In the genomic region with DNA sequence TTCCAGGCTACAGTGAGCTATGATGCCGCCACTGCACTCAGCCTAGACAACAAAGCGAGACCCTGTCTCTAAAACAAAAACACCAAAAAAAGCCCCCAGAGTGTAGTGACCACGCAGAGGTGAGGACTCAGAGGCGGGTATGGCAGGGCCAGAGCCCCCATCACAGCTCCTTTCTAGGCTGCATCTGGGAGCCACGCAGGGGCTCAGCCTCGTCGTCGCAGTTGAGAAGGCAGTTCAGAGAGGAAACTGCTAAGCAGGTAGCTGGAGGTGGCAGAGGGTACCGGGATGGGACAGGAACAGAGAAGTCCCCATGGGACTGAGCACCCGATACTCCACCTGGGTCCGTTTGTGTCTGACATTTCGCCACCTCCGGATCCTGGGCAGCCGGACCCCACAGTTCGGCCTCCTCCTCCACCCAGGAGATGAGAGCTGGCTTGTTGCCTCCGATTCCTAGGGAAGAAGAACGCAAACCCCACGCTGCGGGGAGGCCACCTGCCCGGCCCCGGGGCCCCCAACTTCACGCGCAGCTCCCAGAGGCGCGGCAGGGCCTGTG, we compare ENCODE assay signal across 2 cellular contexts.
TF ChIP-seq lines count a peak whose summit lies in the region.

No MANE protein-coding gene starts in this region.

TF ChIP-seq in A549, 52 proteins besides CTCF, POLR2A, EP300 and RAD21:
- TF ChIP-seq, protein P1, sequence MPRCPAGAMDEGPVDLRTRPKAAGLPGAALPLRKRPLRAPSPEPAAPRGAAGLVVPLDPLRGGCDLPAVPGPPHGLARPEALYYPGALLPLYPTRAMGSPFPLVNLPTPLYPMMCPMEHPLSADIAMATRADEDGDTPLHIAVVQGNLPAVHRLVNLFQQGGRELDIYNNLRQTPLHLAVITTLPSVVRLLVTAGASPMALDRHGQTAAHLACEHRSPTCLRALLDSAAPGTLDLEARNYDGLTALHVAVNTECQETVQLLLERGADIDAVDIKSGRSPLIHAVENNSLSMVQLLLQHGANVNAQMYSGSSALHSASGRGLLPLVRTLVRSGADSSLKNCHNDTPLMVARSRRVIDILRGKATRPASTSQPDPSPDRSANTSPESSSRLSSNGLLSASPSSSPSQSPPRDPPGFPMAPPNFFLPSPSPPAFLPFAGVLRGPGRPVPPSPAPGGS (IDR thresholded peaks at IDR 0.05), result no peak
- TF ChIP-seq MAZ (IDR thresholded peaks at IDR 0.05; ENCODE audit: borderline replicate concordance, low read depth, low read length) (no peak), FOSB (CRISPR knock-in tag; IDR thresholded peaks at IDR 0.05) (no peak), MAFK (IDR thresholded peaks at IDR 0.05; ENCODE audit: partially characterized antibody) (no peak), FOSL2 (IDR thresholded peaks at IDR 0.05) (no peak), FOSL2 (CRISPR knock-in tag; IDR thresholded peaks at IDR 0.05) (no peak), POLR2AphosphoS2 (conservative IDR thresholded peaks at IDR 0.05; ENCODE audit: low read length) (no peak), RNF2 (IDR thresholded peaks at IDR 0.05; ENCODE audit: borderline replicate concordance, low read depth) (no peak), RFX5 (IDR thresholded peaks at IDR 0.05) (no peak), NFE2L2 (conservative IDR thresholded peaks at IDR 0.05; ENCODE audit: low read length) (no peak), CHD2 (IDR thresholded peaks at IDR 0.05; ENCODE audit: low read length, partially characterized antibody) (no peak)
- TF ChIP-seq, protein P2, sequence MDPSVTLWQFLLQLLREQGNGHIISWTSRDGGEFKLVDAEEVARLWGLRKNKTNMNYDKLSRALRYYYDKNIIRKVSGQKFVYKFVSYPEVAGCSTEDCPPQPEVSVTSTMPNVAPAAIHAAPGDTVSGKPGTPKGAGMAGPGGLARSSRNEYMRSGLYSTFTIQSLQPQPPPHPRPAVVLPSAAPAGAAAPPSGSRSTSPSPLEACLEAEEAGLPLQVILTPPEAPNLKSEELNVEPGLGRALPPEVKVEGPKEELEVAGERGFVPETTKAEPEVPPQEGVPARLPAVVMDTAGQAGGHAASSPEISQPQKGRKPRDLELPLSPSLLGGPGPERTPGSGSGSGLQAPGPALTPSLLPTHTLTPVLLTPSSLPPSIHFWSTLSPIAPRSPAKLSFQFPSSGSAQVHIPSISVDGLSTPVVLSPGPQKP (IDR thresholded peaks at IDR 0.05; ENCODE audit: low read depth, low read length), result no peak
- TF ChIP-seq, protein P3, sequence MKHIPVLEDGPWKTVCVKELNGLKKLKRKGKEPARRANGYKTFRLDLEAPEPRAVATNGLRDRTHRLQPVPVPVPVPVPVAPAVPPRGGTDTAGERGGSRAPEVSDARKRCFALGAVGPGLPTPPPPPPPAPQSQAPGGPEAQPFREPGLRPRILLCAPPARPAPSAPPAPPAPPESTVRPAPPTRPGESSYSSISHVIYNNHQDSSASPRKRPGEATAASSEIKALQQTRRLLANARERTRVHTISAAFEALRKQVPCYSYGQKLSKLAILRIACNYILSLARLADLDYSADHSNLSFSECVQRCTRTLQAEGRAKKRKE (CRISPR knock-in tag; IDR thresholded peaks at IDR 0.05; ENCODE audit: low read depth), result no peak
- TF ChIP-seq, protein P4, sequence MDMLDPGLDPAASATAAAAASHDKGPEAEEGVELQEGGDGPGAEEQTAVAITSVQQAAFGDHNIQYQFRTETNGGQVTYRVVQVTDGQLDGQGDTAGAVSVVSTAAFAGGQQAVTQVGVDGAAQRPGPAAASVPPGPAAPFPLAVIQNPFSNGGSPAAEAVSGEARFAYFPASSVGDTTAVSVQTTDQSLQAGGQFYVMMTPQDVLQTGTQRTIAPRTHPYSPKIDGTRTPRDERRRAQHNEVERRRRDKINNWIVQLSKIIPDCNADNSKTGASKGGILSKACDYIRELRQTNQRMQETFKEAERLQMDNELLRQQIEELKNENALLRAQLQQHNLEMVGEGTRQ (IDR thresholded peaks at IDR 0.05), result no peak

TF ChIP-seq in liver, 16 proteins besides CTCF, POLR2A, EP300 and RAD21 (continued from another document):
- TF ChIP-seq, protein P5, sequence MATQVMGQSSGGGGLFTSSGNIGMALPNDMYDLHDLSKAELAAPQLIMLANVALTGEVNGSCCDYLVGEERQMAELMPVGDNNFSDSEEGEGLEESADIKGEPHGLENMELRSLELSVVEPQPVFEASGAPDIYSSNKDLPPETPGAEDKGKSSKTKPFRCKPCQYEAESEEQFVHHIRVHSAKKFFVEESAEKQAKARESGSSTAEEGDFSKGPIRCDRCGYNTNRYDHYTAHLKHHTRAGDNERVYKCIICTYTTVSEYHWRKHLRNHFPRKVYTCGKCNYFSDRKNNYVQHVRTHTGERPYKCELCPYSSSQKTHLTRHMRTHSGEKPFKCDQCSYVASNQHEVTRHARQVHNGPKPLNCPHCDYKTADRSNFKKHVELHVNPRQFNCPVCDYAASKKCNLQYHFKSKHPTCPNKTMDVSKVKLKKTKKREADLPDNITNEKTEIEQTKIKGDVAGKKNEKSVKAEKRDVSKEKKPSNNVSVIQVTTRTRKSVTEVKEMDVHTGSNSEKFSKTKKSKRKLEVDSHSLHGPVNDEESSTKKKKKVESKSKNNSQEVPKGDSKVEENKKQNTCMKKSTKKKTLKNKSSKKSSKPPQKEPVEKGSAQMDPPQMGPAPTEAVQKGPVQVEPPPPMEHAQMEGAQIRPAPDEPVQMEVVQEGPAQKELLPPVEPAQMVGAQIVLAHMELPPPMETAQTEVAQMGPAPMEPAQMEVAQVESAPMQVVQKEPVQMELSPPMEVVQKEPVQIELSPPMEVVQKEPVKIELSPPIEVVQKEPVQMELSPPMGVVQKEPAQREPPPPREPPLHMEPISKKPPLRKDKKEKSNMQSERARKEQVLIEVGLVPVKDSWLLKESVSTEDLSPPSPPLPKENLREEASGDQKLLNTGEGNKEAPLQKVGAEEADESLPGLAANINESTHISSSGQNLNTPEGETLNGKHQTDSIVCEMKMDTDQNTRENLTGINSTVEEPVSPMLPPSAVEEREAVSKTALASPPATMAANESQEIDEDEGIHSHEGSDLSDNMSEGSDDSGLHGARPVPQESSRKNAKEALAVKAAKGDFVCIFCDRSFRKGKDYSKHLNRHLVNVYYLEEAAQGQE (IDR thresholded peaks at IDR 0.05), result no peak
- TF ChIP-seq, protein P6, sequence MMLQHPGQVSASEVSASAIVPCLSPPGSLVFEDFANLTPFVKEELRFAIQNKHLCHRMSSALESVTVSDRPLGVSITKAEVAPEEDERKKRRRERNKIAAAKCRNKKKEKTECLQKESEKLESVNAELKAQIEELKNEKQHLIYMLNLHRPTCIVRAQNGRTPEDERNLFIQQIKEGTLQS (IDR thresholded peaks at IDR 0.05), result no peak
- TF ChIP-seq GABPA (IDR thresholded peaks at IDR 0.05 in 1 of 2, conservative IDR thresholded peaks at IDR 0.05 in 1 of 2) (no peak), FOXA2 (IDR thresholded peaks at IDR 0.05) (no peak), FOXA1 (IDR thresholded peaks at IDR 0.05) (no peak), TAF1 (conservative IDR thresholded peaks at IDR 0.05) (no peak), JUND (IDR thresholded peaks at IDR 0.05) (no peak), NR2F2 (IDR thresholded peaks at IDR 0.05) (no peak), YY1 (IDR thresholded peaks at IDR 0.05) (no peak), RXRA (IDR thresholded peaks at IDR 0.05) (no peak), HNF4A (conservative IDR thresholded peaks at IDR 0.05) (no peak)
- TF ChIP-seq, protein P7, sequence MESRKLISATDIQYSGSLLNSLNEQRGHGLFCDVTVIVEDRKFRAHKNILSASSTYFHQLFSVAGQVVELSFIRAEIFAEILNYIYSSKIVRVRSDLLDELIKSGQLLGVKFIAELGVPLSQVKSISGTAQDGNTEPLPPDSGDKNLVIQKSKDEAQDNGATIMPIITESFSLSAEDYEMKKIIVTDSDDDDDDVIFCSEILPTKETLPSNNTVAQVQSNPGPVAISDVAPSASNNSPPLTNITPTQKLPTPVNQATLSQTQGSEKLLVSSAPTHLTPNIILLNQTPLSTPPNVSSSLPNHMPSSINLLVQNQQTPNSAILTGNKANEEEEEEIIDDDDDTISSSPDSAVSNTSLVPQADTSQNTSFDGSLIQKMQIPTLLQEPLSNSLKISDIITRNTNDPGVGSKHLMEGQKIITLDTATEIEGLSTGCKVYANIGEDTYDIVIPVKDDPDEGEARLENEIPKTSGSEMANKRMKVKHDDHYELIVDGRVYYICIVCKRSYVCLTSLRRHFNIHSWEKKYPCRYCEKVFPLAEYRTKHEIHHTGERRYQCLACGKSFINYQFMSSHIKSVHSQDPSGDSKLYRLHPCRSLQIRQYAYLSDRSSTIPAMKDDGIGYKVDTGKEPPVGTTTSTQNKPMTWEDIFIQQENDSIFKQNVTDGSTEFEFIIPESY (IDR thresholded peaks at IDR 0.05), result no peak
TF ChIP-seq in liver: peak in this region for 0.
